8 cellular contexts compared by ENCODE assay signal in the genomic region with DNA sequence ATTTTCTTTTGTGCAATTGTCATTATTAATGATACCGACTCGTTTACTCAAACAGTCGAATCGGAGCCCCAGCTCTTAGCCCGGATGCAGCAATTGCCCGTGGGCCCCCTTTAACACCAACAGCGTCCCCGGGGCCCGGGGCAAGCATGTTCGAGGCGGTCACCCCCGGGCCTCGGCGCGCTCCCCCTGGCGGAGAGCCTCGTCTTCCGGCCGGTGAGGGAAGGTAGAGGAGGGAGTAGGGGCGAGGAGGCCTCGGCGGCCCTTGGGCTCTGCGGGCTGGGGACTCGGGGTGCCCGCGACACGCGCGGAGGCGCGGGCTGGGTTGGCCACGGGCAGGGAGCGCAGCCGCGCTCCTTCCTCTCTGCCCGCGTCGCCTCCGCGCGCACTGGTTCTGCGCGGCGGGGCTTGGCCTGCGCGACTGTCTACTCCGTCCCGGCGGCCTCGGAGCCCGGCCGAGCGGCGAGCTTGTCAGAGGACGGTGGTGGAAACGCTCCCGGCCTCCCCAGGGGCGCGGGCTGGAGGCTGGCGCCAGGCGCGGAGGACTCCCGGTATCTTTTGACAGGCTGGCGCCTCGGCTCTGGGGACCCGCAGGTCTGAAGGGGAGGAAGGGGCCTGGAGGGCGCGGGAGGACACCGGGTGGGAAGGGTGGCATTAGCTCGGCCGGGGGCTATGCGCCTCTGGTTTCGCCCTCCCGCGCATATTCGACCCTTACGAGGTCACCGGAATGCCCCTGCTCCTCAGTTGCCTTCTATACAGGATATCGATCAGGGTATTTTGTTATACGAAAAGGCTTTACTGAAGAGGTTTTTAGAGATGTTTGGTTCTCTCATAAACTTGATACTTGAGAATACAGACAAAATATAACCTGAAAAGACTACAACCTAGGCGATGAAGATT.
DNase-seq lines count a peak whose midpoint lies in the region; ATAC-seq and TF ChIP-seq lines count a peak whose summit lies in the region.

No MANE protein-coding gene starts in this region.

- in situ Hi-C loops in T47D (cut with HindIII; ENCODE audit: low pct_unique_long_range_greater_than_20kb, low sequenced_read_pairs) = no loop called here

- H3K27ac ChIP-seq in VCaP = peak overlapping the region; percentile 87

- TF ChIP-seq CTCF in VCaP (conservative IDR thresholded peaks at IDR 0.05) = peak; percentile 92

- DNase-seq in NCI-H1417 (lab: John Stamatoyannopoulos, UW) = peak; percentile 85 to 91 (median 91)
- no peak for DNase-seq in NCI-H1417 treated with DMSO at 0.1 percent for 48 hours (lab: John Stamatoyannopoulos, UW)
- DNase-seq in NCI-H187 treated with DMSO at 0.1 percent for 48 hours (lab: John Stamatoyannopoulos, UW) = peak; percentile 48
- peak; percentile 66 to 78 for DNase-seq in T47D (ENCODE audit: low read depth in 1 of 2, low spot score in 1 of 2)
- DNase-seq in inferior parietal cortex (ENCODE audit: extremely low spot score) = peak; percentile 71
- DNase-seq in stimulated activated CD4-positive, alpha-beta T cell treated with anti-CD3 and anti-CD28 coated beads, Interleukin-12 subunit alpha, Interleukin-12 subunit beta, amount 100 ng/mL, for 24 hours (ENCODE audit: low read depth in 2 of 2) = peak; percentile 65 to 72

- ATAC-seq in HG02852 (IDR thresholded peaks at IDR 0.05; ENCODE audit: unreplicated experiment) = peak; percentile 77
